ENCODE assay signal across 2 cellular contexts in the genomic region with DNA sequence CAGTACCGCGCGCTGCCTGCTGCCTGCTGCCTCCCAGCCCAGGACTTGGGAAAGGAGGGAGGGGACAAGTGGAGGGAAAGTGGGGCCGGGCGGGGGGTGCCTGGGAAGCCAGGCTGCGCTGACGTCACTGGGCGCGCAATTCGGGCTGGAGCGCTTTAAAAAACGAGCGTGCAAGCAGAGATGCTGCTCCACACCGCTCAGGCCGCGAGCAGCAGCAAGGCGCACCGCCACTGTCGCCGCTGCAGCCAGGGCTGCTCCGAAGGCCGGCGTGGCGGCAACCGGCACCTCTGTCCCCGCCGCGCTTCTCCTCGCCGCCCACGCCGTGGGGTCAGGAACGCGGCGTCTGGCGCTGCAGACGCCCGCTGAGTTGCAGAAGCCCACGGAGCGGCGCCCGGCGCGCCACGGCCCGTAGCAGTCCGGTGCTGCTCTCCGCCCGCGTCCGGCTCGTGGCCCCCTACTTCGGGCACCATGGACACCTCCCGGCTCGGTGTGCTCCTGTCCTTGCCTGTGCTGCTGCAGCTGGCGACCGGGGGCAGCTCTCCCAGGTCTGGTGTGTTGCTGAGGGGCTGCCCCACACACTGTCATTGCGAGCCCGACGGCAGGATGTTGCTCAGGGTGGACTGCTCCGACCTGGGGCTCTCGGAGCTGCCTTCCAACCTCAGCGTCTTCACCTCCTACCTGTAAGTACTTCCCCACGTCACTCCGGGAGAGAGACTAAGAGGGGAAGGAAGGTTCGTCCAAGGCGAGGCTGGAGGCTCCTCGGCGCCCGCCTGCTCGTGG.
TF ChIP-seq lines count a peak whose summit lies in the region.

A gene with protein sequence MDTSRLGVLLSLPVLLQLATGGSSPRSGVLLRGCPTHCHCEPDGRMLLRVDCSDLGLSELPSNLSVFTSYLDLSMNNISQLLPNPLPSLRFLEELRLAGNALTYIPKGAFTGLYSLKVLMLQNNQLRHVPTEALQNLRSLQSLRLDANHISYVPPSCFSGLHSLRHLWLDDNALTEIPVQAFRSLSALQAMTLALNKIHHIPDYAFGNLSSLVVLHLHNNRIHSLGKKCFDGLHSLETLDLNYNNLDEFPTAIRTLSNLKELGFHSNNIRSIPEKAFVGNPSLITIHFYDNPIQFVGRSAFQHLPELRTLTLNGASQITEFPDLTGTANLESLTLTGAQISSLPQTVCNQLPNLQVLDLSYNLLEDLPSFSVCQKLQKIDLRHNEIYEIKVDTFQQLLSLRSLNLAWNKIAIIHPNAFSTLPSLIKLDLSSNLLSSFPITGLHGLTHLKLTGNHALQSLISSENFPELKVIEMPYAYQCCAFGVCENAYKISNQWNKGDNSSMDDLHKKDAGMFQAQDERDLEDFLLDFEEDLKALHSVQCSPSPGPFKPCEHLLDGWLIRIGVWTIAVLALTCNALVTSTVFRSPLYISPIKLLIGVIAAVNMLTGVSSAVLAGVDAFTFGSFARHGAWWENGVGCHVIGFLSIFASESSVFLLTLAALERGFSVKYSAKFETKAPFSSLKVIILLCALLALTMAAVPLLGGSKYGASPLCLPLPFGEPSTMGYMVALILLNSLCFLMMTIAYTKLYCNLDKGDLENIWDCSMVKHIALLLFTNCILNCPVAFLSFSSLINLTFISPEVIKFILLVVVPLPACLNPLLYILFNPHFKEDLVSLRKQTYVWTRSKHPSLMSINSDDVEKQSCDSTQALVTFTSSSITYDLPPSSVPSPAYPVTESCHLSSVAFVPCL (plus strand): TSS at position 186 of the 780 bp plus-strand sequence. CDS start 283 bp downstream, at position 469.

TF ChIP-seq in HEK293, 187 proteins besides CTCF, POLR2A, EP300 and RAD21 (continued from another document and continues in another):
- TF ChIP-seq, protein P1, sequence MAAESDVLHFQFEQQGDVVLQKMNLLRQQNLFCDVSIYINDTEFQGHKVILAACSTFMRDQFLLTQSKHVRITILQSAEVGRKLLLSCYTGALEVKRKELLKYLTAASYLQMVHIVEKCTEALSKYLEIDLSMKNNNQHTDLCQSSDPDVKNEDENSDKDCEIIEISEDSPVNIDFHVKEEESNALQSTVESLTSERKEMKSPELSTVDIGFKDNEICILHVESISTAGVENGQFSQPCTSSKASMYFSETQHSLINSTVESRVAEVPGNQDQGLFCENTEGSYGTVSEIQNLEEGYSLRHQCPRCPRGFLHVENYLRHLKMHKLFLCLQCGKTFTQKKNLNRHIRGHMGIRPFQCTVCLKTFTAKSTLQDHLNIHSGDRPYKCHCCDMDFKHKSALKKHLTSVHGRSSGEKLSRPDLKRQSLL (tag by site-specific recombination; IDR thresholded peaks at IDR 0.05) = no peak
- TF ChIP-seq SCRT2 (tag by site-specific recombination; IDR thresholded peaks at IDR 0.05) (no peak; the same call in 1 of the 2 replicates), ZNF19 (tag by site-specific recombination; IDR thresholded peaks at IDR 0.05; ENCODE audit: low read depth) (no peak), PRDM1 (tag by site-specific recombination; IDR thresholded peaks at IDR 0.05) (peak; percentile 75), ZNF629 (tag by site-specific recombination; IDR thresholded peaks at IDR 0.05) (peak; percentile 89), ZFP69B (tag by site-specific recombination; IDR thresholded peaks at IDR 0.05) (peak; percentile 86; the same call in 1 of the 2 replicates), ZSCAN16 (tag by site-specific recombination; IDR thresholded peaks at IDR 0.05) (0 out of 2 replicates have a peak, but pooled peaks have one; percentile 21), ZFP3 (tag by site-specific recombination; IDR thresholded peaks at IDR 0.05; ENCODE audit: low read depth) (no peak), ZNF132 (tag by site-specific recombination; IDR thresholded peaks at IDR 0.05; ENCODE audit: borderline replicate concordance) (no peak), ZNF76 (tag by site-specific recombination; IDR thresholded peaks at IDR 0.05; ENCODE audit: borderline replicate concordance, low read depth) (peak; percentile 86), ZNF654 (tag by site-specific recombination; IDR thresholded peaks at IDR 0.05; ENCODE audit: low read depth) (no peak), KLF7 (tag by site-specific recombination; IDR thresholded peaks at IDR 0.05; ENCODE audit: borderline replicate concordance) (no peak; the same call in 1 of the 2 replicates)
- TF ChIP-seq, protein P2, sequence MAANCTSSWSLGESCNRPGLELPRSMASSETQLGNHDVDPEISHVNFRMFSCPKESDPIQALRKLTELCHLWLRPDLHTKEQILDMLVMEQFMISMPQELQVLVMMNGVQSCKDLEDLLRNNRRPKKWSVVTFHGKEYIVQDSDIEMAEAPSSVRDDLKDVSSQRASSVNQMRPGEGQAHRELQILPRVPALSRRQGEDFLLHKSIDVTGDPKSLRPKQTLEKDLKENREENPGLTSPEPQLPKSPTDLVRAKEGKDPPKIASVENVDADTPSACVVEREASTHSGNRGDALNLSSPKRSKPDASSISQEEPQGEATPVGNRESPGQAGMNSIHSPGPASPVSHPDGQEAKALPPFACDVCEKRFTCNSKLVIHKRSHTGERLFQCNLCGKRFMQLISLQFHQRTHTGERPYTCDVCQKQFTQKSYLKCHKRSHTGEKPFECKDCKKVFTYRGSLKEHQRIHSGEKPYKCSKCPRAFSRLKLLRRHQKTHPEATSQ (tag by site-specific recombination; IDR thresholded peaks at IDR 0.05) = peak; percentile 10; the same call in 1 of the 2 replicates
- TF ChIP-seq, protein P3, sequence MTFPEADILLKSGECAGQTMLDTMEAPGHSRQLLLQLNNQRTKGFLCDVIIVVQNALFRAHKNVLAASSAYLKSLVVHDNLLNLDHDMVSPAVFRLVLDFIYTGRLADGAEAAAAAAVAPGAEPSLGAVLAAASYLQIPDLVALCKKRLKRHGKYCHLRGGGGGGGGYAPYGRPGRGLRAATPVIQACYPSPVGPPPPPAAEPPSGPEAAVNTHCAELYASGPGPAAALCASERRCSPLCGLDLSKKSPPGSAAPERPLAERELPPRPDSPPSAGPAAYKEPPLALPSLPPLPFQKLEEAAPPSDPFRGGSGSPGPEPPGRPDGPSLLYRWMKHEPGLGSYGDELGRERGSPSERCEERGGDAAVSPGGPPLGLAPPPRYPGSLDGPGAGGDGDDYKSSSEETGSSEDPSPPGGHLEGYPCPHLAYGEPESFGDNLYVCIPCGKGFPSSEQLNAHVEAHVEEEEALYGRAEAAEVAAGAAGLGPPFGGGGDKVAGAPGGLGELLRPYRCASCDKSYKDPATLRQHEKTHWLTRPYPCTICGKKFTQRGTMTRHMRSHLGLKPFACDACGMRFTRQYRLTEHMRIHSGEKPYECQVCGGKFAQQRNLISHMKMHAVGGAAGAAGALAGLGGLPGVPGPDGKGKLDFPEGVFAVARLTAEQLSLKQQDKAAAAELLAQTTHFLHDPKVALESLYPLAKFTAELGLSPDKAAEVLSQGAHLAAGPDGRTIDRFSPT (tag by site-specific recombination; IDR thresholded peaks at IDR 0.05) = peak; percentile 55; the same call in 1 of the 2 replicates
- TF ChIP-seq, protein P4, sequence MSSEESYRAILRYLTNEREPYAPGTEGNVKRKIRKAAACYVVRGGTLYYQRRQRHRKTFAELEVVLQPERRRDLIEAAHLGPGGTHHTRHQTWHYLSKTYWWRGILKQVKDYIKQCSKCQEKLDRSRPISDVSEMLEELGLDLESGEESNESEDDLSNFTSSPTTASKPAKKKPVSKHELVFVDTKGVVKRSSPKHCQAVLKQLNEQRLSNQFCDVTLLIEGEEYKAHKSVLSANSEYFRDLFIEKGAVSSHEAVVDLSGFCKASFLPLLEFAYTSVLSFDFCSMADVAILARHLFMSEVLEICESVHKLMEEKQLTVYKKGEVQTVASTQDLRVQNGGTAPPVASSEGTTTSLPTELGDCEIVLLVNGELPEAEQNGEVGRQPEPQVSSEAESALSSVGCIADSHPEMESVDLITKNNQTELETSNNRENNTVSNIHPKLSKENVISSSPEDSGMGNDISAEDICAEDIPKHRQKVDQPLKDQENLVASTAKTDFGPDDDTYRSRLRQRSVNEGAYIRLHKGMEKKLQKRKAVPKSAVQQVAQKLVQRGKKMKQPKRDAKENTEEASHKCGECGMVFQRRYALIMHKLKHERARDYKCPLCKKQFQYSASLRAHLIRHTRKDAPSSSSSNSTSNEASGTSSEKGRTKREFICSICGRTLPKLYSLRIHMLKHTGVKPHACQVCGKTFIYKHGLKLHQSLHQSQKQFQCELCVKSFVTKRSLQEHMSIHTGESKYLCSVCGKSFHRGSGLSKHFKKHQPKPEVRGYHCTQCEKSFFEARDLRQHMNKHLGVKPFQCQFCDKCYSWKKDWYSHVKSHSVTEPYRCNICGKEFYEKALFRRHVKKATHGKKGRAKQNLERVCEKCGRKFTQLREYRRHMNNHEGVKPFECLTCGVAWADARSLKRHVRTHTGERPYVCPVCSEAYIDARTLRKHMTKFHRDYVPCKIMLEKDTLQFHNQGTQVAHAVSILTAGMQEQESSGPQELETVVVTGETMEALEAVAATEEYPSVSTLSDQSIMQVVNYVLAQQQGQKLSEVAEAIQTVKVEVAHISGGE (tag by site-specific recombination; conservative IDR thresholded peaks at IDR 0.05; ENCODE audit: low read depth) = 0 out of 2 replicates have a peak, but pooled peaks have one; percentile 14

TF ChIP-seq in HepG2, 621 proteins besides CTCF, POLR2A, EP300 and RAD21 (continued from another document and continues in another):
- TF ChIP-seq, protein P5, sequence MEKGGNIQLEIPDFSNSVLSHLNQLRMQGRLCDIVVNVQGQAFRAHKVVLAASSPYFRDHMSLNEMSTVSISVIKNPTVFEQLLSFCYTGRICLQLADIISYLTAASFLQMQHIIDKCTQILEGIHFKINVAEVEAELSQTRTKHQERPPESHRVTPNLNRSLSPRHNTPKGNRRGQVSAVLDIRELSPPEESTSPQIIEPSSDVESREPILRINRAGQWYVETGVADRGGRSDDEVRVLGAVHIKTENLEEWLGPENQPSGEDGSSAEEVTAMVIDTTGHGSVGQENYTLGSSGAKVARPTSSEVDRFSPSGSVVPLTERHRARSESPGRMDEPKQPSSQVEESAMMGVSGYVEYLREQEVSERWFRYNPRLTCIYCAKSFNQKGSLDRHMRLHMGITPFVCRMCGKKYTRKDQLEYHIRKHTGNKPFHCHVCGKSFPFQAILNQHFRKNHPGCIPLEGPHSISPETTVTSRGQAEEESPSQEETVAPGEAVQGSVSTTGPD (CRISPR knock-in tag; IDR thresholded peaks at IDR 0.05) = no peak
- TF ChIP-seq WIZ (CRISPR knock-in tag; IDR thresholded peaks at IDR 0.05) = 0 out of 2 replicates have a peak, but pooled peaks have one; percentile 25
- no peak for TF ChIP-seq SP140L (CRISPR knock-in tag; IDR thresholded peaks at IDR 0.05; ENCODE audit: borderline replicate concordance)
- TF ChIP-seq, protein P6, sequence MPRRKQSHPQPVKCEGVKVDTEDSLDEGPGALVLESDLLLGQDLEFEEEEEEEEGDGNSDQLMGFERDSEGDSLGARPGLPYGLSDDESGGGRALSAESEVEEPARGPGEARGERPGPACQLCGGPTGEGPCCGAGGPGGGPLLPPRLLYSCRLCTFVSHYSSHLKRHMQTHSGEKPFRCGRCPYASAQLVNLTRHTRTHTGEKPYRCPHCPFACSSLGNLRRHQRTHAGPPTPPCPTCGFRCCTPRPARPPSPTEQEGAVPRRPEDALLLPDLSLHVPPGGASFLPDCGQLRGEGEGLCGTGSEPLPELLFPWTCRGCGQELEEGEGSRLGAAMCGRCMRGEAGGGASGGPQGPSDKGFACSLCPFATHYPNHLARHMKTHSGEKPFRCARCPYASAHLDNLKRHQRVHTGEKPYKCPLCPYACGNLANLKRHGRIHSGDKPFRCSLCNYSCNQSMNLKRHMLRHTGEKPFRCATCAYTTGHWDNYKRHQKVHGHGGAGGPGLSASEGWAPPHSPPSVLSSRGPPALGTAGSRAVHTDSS (CRISPR knock-in tag; conservative IDR thresholded peaks at IDR 0.05) = no peak
- no peak; the same call in 1 of the 2 replicates for TF ChIP-seq ZNF773 (CRISPR knock-in tag; IDR thresholded peaks at IDR 0.05; ENCODE audit: borderline replicate concordance)
- TF ChIP-seq ZSCAN30 (CRISPR knock-in tag; IDR thresholded peaks at IDR 0.05) = peak; percentile 10; the same call in 1 of the 2 replicates
- TF ChIP-seq, protein P7, sequence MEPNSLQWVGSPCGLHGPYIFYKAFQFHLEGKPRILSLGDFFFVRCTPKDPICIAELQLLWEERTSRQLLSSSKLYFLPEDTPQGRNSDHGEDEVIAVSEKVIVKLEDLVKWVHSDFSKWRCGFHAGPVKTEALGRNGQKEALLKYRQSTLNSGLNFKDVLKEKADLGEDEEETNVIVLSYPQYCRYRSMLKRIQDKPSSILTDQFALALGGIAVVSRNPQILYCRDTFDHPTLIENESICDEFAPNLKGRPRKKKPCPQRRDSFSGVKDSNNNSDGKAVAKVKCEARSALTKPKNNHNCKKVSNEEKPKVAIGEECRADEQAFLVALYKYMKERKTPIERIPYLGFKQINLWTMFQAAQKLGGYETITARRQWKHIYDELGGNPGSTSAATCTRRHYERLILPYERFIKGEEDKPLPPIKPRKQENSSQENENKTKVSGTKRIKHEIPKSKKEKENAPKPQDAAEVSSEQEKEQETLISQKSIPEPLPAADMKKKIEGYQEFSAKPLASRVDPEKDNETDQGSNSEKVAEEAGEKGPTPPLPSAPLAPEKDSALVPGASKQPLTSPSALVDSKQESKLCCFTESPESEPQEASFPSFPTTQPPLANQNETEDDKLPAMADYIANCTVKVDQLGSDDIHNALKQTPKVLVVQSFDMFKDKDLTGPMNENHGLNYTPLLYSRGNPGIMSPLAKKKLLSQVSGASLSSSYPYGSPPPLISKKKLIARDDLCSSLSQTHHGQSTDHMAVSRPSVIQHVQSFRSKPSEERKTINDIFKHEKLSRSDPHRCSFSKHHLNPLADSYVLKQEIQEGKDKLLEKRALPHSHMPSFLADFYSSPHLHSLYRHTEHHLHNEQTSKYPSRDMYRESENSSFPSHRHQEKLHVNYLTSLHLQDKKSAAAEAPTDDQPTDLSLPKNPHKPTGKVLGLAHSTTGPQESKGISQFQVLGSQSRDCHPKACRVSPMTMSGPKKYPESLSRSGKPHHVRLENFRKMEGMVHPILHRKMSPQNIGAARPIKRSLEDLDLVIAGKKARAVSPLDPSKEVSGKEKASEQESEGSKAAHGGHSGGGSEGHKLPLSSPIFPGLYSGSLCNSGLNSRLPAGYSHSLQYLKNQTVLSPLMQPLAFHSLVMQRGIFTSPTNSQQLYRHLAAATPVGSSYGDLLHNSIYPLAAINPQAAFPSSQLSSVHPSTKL (CRISPR knock-in tag; IDR thresholded peaks at IDR 0.05) = no peak
- TF ChIP-seq ZNF891 (CRISPR knock-in tag; IDR thresholded peaks at IDR 0.05) = no peak; the same call in 1 of the 2 replicates
- TF ChIP-seq, protein P8, sequence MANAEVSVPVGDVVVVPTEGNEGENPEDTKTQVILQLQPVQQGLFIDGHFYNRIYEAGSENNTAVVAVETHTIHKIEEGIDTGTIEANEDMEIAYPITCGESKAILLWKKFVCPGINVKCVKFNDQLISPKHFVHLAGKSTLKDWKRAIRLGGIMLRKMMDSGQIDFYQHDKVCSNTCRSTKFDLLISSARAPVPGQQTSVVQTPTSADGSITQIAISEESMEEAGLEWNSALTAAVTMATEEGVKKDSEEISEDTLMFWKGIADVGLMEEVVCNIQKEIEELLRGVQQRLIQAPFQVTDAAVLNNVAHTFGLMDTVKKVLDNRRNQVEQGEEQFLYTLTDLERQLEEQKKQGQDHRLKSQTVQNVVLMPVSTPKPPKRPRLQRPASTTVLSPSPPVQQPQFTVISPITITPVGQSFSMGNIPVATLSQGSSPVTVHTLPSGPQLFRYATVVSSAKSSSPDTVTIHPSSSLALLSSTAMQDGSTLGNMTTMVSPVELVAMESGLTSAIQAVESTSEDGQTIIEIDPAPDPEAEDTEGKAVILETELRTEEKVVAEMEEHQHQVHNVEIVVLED (CRISPR knock-in tag; IDR thresholded peaks at IDR 0.05; ENCODE audit: borderline replicate concordance) = no peak
- TF ChIP-seq U2AF1 (optimal IDR thresholded peaks at IDR 0.05; ENCODE audit: low read depth, low read length) = no peak
- TF ChIP-seq SOX5 (CRISPR knock-in tag; IDR thresholded peaks at IDR 0.05; ENCODE audit: borderline replicate concordance) = 0 out of 2 replicates have a peak, but pooled peaks have one; percentile 9
- no peak for TF ChIP-seq ZNF660 (CRISPR knock-in tag; IDR thresholded peaks at IDR 0.05; ENCODE audit: borderline replicate concordance, low read depth)
